ENCODE assay signal across 12 cellular contexts in genomic region chr1:154716012-154716411, GRCh38.
DNase-seq lines count a peak whose midpoint lies in the region; ATAC-seq, FAIRE-seq and TF ChIP-seq lines count a peak whose summit lies in the region.
"Had no signal": no experiment of that assay in that cellular context is flagged by ENCODE, and none has a peak within 500 bp of the region (broad histone marks: within the 10 kb centered on the region; RNA-seq: fewer than 3 reads in every experiment).

No MANE protein-coding gene starts in this region.

- intact Hi-C loops in activated naive CD4-positive, alpha-beta T cell treated with anti-CD3 and anti-CD28 coated beads for 36 hours (cut with micrococcal nuclease): no loop called here

- no peak overlapping the region for H3K4me3 Mint-ChIP-seq in activated naive CD4-positive, alpha-beta T cell treated with anti-CD3 and anti-CD28 coated beads for 36 hours

- H3K4me1 Mint-ChIP-seq in activated naive CD4-positive, alpha-beta T cell treated with anti-CD3 and anti-CD28 coated beads for 36 hours (ENCODE audit: low read depth): peaks cover 19% of the 10 kb centered on the region

- H3K27me3 ChIP-seq in OCI-LY3 (ENCODE audit: low read depth, low read length) (no peaks in the 10 kb centered on the region), skeletal muscle tissue (ENCODE audit: control insufficient read depth in 3 of 3, insufficient read depth in 3 of 3, low read length in 3 of 3) (no peaks in the 10 kb centered on the region)

- ATAC-seq in GM21515 (IDR thresholded peaks at IDR 0.05; ENCODE audit: unreplicated experiment): no peak

- H4K20me1 ChIP-seq in OCI-LY3 (ENCODE audit: insufficient read depth, low read length): no peaks in the 10 kb centered on the region

- H3K27ac ChIP-seq in OCI-LY3 (ENCODE audit: low read length): 0 out of 2 replicates have a peak overlapping the region, but pooled peaks have one; percentile 1
- peak overlapping the region; percentile 57 for H3K27ac ChIP-seq in skeletal muscle tissue (ENCODE audit: low read depth, low read length)

- no peaks in the 10 kb centered on the region for H3K36me3 ChIP-seq in OCI-LY3 (replicated peaks; ENCODE audit: low read depth, low read length)
- peaks cover 12 to 39% (median 16%) of the 10 kb centered on the region in 3 donors for H3K36me3 ChIP-seq in skeletal muscle tissue (ENCODE audit: control insufficient read depth in 3 of 3, insufficient read depth in 3 of 3, low read length in 3 of 3)

- no peaks in the 10 kb centered on the region for H3K79me2 ChIP-seq in OCI-LY3 (ENCODE audit: low read length)

- H3K27ac Mint-ChIP-seq in activated naive CD4-positive, alpha-beta T cell treated with anti-CD3 and anti-CD28 coated beads for 36 hours: no peak overlapping the region

- no peaks in the 10 kb centered on the region for H3K27me3 Mint-ChIP-seq in activated naive CD4-positive, alpha-beta T cell treated with anti-CD3 and anti-CD28 coated beads for 36 hours (ENCODE audit: low read depth)

- H3K4me1 ChIP-seq in OCI-LY3 (ENCODE audit: low read length) (peaks cover 18% of the 10 kb centered on the region), skeletal muscle tissue (ENCODE audit: control insufficient read depth in 3 of 3, insufficient read depth in 3 of 3, low read length in 3 of 3) (peaks cover 9 to 32% (median 12%) of the 10 kb centered on the region in 3 donors)

- CTCF ChIA-PET in activated naive CD4-positive, alpha-beta T cell treated with anti-CD3 and anti-CD28 coated beads for 36 hours (lab: Charles Lee): interaction anchor here (0.7 to 1.8 kb wide), 3 partner anchors 29 to 46 kb away, joined by 3 to 6 read pairs (median 4); no protein-coding TSS in a partner anchor

- H3K9me3 Mint-ChIP-seq in activated naive CD4-positive, alpha-beta T cell treated with anti-CD3 and anti-CD28 coated beads for 36 hours: no peaks in the 10 kb centered on the region

- H3K9me3 ChIP-seq in OCI-LY3 (ENCODE audit: insufficient read depth, low read length) (no peaks in the 10 kb centered on the region), skeletal muscle tissue (ENCODE audit: control insufficient read depth in 3 of 3, low read length in 3 of 3) (no peaks in the 10 kb centered on the region)

- peak; percentile 20 for DNase-seq in NK-92 treated with Interleukin-12 subunit alpha and Interleukin-12 subunit beta, amount 100 ng/mL, for 24 hours (lab: John Stamatoyannopoulos, UW)
- DNase-seq in NK-92 (lab: John Stamatoyannopoulos, UW; ENCODE audit: unreplicated experiment) (no peak), foreskin fibroblast (peak; percentile 18 to 33), RCC 7860 (ENCODE audit: low spot score) (no peak)
- no peak for DNase-seq in activated naive CD4-positive, alpha-beta T cell treated with anti-CD3 and anti-CD28 coated beads for 36 hours
- DNase-seq: 8988T, activated gamma-delta T cell, hippocampal formation, NCI-H1417 treated with DMSO at 0.1 percent for 48 hours had no signal

- TF ChIP-seq CTCF in OCI-LY3 (IDR thresholded peaks at IDR 0.05; ENCODE audit: low read depth, low read length) (no peak), foreskin fibroblast (IDR thresholded peaks at IDR 0.05; ENCODE audit: low read depth, low read length) (no peak)

- H3K36me3 Mint-ChIP-seq in activated naive CD4-positive, alpha-beta T cell treated with anti-CD3 and anti-CD28 coated beads for 36 hours (ENCODE audit: low read depth): no peaks in the 10 kb centered on the region

- no peak overlapping the region for H3K4me2 ChIP-seq in OCI-LY3 (ENCODE audit: low read length)

- no peak for FAIRE-seq in RCC 7860 (lab: Jason Lieb, UNC)

- no peak overlapping the region for H3K9ac ChIP-seq in OCI-LY3 (ENCODE audit: low read length)
- H3K9ac ChIP-seq in skeletal muscle tissue (ENCODE audit: low read depth in 1 of 3, low read length in 3 of 3): no peak overlapping the region

- no peak overlapping the region for H3K4me3 ChIP-seq in OCI-LY3 (ENCODE audit: low read length)
- H3K4me3 ChIP-seq in foreskin fibroblast (ENCODE audit: low read depth in 1 of 2, low read length in 2 of 2): no peak overlapping the region
- H3K4me3 ChIP-seq in skeletal muscle tissue (ENCODE audit: low read length in 3 of 3): no peak overlapping the region

- no peak overlapping the region for H2AFZ ChIP-seq in OCI-LY3 (ENCODE audit: low read depth, low read length)

Comparison
In these comparisons a context has a peak if more than half of its experiments do, and no peak if none do; other contexts are left out.
1. DNase-seq: peak in NK-92 treated with Interleukin-12 subunit alpha and Interleukin-12 subunit beta, amount 100 ng/mL, for 24 hours (single experiment) and foreskin fibroblast (2 of 2); none in NK-92 (single experiment), RCC 7860 (single experiment) and activated naive CD4-positive, alpha-beta T cell treated with anti-CD3 and anti-CD28 coated beads for 36 hours (single experiment).